19 cellular contexts compared by ENCODE assay signal in the genomic region with DNA sequence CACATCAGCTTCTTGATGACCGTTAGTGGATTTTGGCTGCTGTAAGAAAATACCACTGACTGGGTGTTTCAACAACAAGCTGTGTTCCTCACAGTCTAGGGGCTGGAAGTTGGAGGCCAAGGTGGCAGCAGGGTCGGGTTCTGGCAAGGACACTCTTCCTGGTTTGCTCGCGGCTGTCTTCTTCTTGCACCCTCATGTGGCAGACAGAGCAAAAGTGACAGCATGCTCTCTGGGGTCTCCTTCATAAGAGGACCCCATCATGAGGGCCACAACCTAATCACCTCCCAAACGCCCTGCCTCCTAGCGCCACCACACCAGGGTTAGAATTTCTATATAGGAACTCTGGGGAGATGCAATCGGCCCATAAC. TPM values are rescaled to one million over a fixed set of nuclear protein-coding genes. Genes with fewer than 3 reads are reported as not detected.
DNase-seq lines count a peak whose midpoint lies in the region; ATAC-seq and TF ChIP-seq lines count a peak whose summit lies in the region.
"Had no signal": no experiment of that assay in that cellular context is flagged by ENCODE, and none has a peak within 500 bp of the region (broad histone marks: within the 10 kb centered on the region; RNA-seq: fewer than 3 reads in every experiment).

No MANE protein-coding gene starts in this region.

- intact Hi-C loops in sciatic nerve (cut with DNase I) = no loop called here

- no peak overlapping the region for H3K4me3 Mint-ChIP-seq in activated naive CD4-positive, alpha-beta T cell treated with anti-CD3 and anti-CD28 coated beads, Interleukin-2, amount 10 ng/mL, durations not matched to agents 7 days and 5 days
- H3K4me3 Mint-ChIP-seq in mesothelial cell of epicardium = no peak overlapping the region
- H3K4me3 Mint-ChIP-seq: B cell; CD4-positive, CD25-positive, alpha-beta regulatory T cell; CD8-positive, alpha-beta T cell had no signal

- H3K79me2 ChIP-seq in osteoblast (ENCODE audit: insufficient read depth, low read length) = no peaks in the 10 kb centered on the region

- H3K36me3 ChIP-seq in H7 (replicated peaks; ENCODE audit: control insufficient read depth, insufficient read depth, low read length) (no peaks in the 10 kb centered on the region), osteoblast (ENCODE audit: insufficient read depth, low read length) (no peaks in the 10 kb centered on the region), WERI-Rb-1 (no peaks in the 10 kb centered on the region)
- H3K36me3 ChIP-seq: BLaER1 had no signal

- H3K4me1 ChIP-seq in osteoblast (ENCODE audit: insufficient read depth, low read length) = no peaks in the 10 kb centered on the region
- H3K4me1 ChIP-seq: Caco-2 had no signal

- no peak for ATAC-seq in sciatic nerve
- ATAC-seq in GM21717 (IDR thresholded peaks at IDR 0.05; ENCODE audit: unreplicated experiment) = no peak
- ATAC-seq: CD8-positive, alpha-beta T cell had no signal

- H2AFZ ChIP-seq in osteoblast (ENCODE audit: low read length) = no peak overlapping the region

- H3K9me3 Mint-ChIP-seq in activated naive CD4-positive, alpha-beta T cell treated with anti-CD3 and anti-CD28 coated beads, Interleukin-2, amount 10 ng/mL, durations not matched to agents 7 days and 5 days = no peaks in the 10 kb centered on the region
- peaks cover 6% of the 10 kb centered on the region for H3K9me3 Mint-ChIP-seq in mesothelial cell of epicardium
- H3K9me3 Mint-ChIP-seq: CD4-positive, CD25-positive, alpha-beta regulatory T cell; CD8-positive, alpha-beta T cell had no signal

- peaks cover 50% of the 10 kb centered on the region for H3K27me3 Mint-ChIP-seq in activated naive CD4-positive, alpha-beta T cell treated with anti-CD3 and anti-CD28 coated beads, Interleukin-2, amount 10 ng/mL, durations not matched to agents 7 days and 5 days
- H3K27me3 Mint-ChIP-seq in mesothelial cell of epicardium (ENCODE audit: low read depth) = peaks cover 43% of the 10 kb centered on the region

- H3K9me3 ChIP-seq in osteoblast (ENCODE audit: low read depth, low read length) = no peaks in the 10 kb centered on the region
- peaks cover 25% of the 10 kb centered on the region for H3K9me3 ChIP-seq in WERI-Rb-1 (ENCODE audit: severe bottlenecking)
- H3K9me3 ChIP-seq: BLaER1, Caco-2 had no signal

- H3K27me3 ChIP-seq in H7 (ENCODE audit: control insufficient read depth, insufficient read depth, low read length) (no peaks in the 10 kb centered on the region), osteoblast (ENCODE audit: insufficient read depth, low read length) (peaks cover 14% of the 10 kb centered on the region), WERI-Rb-1 (ENCODE audit: insufficient read depth, low read depth, severe bottlenecking) (no peaks in the 10 kb centered on the region)

- no peaks in the 10 kb centered on the region for H3K36me3 Mint-ChIP-seq in activated naive CD4-positive, alpha-beta T cell treated with anti-CD3 and anti-CD28 coated beads, Interleukin-2, amount 10 ng/mL, durations not matched to agents 7 days and 5 days
- no peaks in the 10 kb centered on the region for H3K36me3 Mint-ChIP-seq in mesothelial cell of epicardium
- H3K36me3 Mint-ChIP-seq: CD4-positive, CD25-positive, alpha-beta regulatory T cell; CD8-positive, alpha-beta T cell had no signal

- no peak overlapping the region for H3K27ac Mint-ChIP-seq in activated naive CD4-positive, alpha-beta T cell treated with anti-CD3 and anti-CD28 coated beads, Interleukin-2, amount 10 ng/mL, durations not matched to agents 7 days and 5 days
- H3K27ac Mint-ChIP-seq in mesothelial cell of epicardium = no peak overlapping the region
- H3K27ac Mint-ChIP-seq: B cell; CD4-positive, CD25-positive, alpha-beta regulatory T cell; CD8-positive, alpha-beta T cell had no signal

- no peak overlapping the region for H3K4me2 ChIP-seq in osteoblast (ENCODE audit: insufficient read depth, low read length)
- H3K4me2 ChIP-seq: BLaER1 had no signal

- H3K27ac ChIP-seq in osteoblast (ENCODE audit: low read depth, low read length) (no peak overlapping the region), WERI-Rb-1 (no peak overlapping the region; the same call in 1 of the 2 replicates)
- H3K27ac ChIP-seq: 22Rv1, C4-2B had no signal

- TF ChIP-seq CTCF in osteoblast (IDR thresholded peaks at IDR 0.05; ENCODE audit: extremely low read depth, low read depth, low read length) (no peak), WERI-Rb-1 (IDR thresholded peaks at IDR 0.05; ENCODE audit: low read depth, low read length) (no peak), mesothelial cell of epicardium (IDR thresholded peaks at IDR 0.05; ENCODE audit: unreplicated experiment) (no peak)

- H3K4me3 ChIP-seq in H7 (ENCODE audit: insufficient read depth, low read depth, low read length) (no peak overlapping the region), osteoblast (ENCODE audit: insufficient read depth, low read length) (no peak overlapping the region), WERI-Rb-1 (ENCODE audit: low read depth, low read length) (no peak overlapping the region)
- H3K4me3 ChIP-seq: BLaER1 had no signal

- H4K20me1 ChIP-seq in osteoblast (ENCODE audit: insufficient read depth, low read length) = no peaks in the 10 kb centered on the region
- H4K20me1 ChIP-seq: BLaER1 had no signal

- CTCF ChIA-PET in activated naive CD4-positive, alpha-beta T cell treated with anti-CD3 and anti-CD28 coated beads, Interleukin-2, amount 10 ng/mL, durations not matched to agents 7 days and 5 days (lab: Charles Lee) = interaction anchor here (0.7 to 1.2 kb wide), 2 partner anchors 219 to 220 kb away, joined by 3 read pairs; no protein-coding TSS in a partner anchor

- DNase-seq in activated naive CD4-positive, alpha-beta T cell treated with anti-CD3 and anti-CD28 coated beads, Interleukin-2, amount 10 ng/mL, durations not matched to agents 7 days and 5 days = peak; percentile 3
- DNase-seq in activated naive CD4-positive, alpha-beta T cell (lab: John Stamatoyannopoulos, UW) = no peak
- DNase-seq in H7 (peak; percentile 13), osteoblast (ENCODE audit: insufficient read length, low spot score, missing footprints) (peak; percentile 67), sciatic nerve (ENCODE audit: low spot score) (peak; percentile 9), WERI-Rb-1 (no peak), mesothelial cell of epicardium (ENCODE audit: low spot score in 2 of 2, unreplicated experiment in 2 of 2) (no peak)
- DNase-seq: Caco-2; CD4-positive, CD25-positive, alpha-beta regulatory T cell; CD8-positive, alpha-beta T cell; DMS153; DND-41; GOT3; HCEC 1CT had no signal

- no peaks in the 10 kb centered on the region for H3K4me1 Mint-ChIP-seq in activated naive CD4-positive, alpha-beta T cell treated with anti-CD3 and anti-CD28 coated beads, Interleukin-2, amount 10 ng/mL, durations not matched to agents 7 days and 5 days
- no peaks in the 10 kb centered on the region for H3K4me1 Mint-ChIP-seq in mesothelial cell of epicardium
- H3K4me1 Mint-ChIP-seq: B cell; CD4-positive, CD25-positive, alpha-beta regulatory T cell had no signal

RNA-seq across cellular contexts. Expression of gene TSPEAR, which starts 18.6 kb away (rescaled TPM):
- total RNA-seq in H7 (2014; rRNA removed; shearing (Covaris generic)) = 1.0 and 1.8 TPM in 2 replicates
- total RNA-seq in osteoblast (not detected in 2 replicates), sciatic nerve (not detected), mesothelial cell of epicardium (0.09 to 0.11 TPM (median 0.11 TPM) in 3 replicates)
- total RNA-seq: B cell; CD4-positive, CD25-positive, alpha-beta regulatory T cell; CD8-positive, alpha-beta T cell had no signal

RNA-seq across cellular contexts. Expression of gene KRTAP10-12, which starts 33.0 kb away (rescaled TPM):
- total RNA-seq in H7 (2014; rRNA removed; shearing (Covaris generic)) = not detected in 2 replicates
- total RNA-seq in osteoblast = not detected in 2 replicates
- total RNA-seq in sciatic nerve = not detected
- not detected in 3 replicates for total RNA-seq in mesothelial cell of epicardium
- total RNA-seq: B cell; Caco-2; CD4-positive, CD25-positive, alpha-beta regulatory T cell; CD8-positive, alpha-beta T cell had no signal

RNA-seq across cellular contexts. Expression of gene KRTAP12-1, which starts 48.0 kb away (rescaled TPM):
- total RNA-seq in H7 (2014; rRNA removed; shearing (Covaris generic)) = 0.17 TPM in 1 of 2 replicates, not detected in the other
- total RNA-seq in osteoblast = not detected in 2 replicates
- not detected for total RNA-seq in sciatic nerve
- not detected in 3 replicates for total RNA-seq in mesothelial cell of epicardium
- total RNA-seq: B cell; Caco-2; CD4-positive, CD25-positive, alpha-beta regulatory T cell; CD8-positive, alpha-beta T cell had no signal

Comparison
In these comparisons a context has a peak if more than half of its experiments do, and no peak if none do; other contexts are left out.
1. DNase-seq: peak in activated naive CD4-positive, alpha-beta T cell treated with anti-CD3 and anti-CD28 coated beads, Interleukin-2, amount 10 ng/mL, durations not matched to agents 7 days and 5 days (single experiment), H7 (single experiment), osteoblast (single experiment) and sciatic nerve (single experiment); none in activated naive CD4-positive, alpha-beta T cell (0 of 4), WERI-Rb-1 (single experiment) and mesothelial cell of epicardium (0 of 2).